Comparison of ENCODE assay signal across 1 cellular context in the genomic region with DNA sequence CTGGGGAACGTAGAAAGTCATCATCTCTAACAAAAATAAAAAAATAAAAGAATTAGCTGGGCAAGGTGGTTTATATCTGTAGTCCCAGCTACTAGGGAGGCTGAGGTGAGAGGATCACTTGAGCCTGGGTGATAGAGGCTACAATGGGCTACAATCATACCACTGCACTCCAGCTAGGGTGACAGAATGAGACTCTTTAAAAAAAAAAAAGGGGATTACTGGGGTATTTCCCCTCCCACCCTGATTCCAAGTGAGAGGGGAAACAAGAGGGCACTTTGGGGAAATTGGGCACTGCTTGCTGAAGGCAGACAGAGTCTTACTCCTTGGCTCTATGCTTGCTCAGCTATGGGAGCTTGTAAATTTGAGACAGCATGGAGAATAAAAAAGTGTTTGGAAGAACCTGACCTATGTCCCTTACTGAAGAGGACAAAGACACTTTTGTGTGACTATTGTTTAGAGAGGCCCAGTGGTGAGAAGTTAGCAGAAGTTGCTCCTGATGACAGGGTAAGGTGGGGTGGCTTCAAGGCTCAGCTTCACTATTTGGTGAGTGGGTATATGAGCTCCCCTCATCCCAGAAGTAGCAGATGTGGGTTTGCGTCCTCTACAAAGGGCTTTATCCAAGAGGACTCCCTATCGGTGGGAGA.
TF ChIP-seq lines count a peak whose summit lies in the region.

No MANE protein-coding gene starts in this region.

TF ChIP-seq in neural cell, 6 proteins besides CTCF, POLR2A, EP300 and RAD21:
- TF ChIP-seq SMC3 (conservative IDR thresholded peaks at IDR 0.05; ENCODE audit: poor library complexity) (no peak), MXI1 (conservative IDR thresholded peaks at IDR 0.05; ENCODE audit: poor library complexity, severe bottlenecking) (no peak), EZH2 (IDR thresholded peaks at IDR 0.05; ENCODE audit: borderline replicate concordance, insufficient read depth, low read length, poor library complexity, severe bottlenecking) (no peak), POLR2AphosphoS5 (IDR thresholded peaks at IDR 0.05) (no peak)
